26 cellular contexts compared by ENCODE assay signal in genomic region chr17:5540321-5540720, GRCh38.
"Had no signal": no experiment of that assay in that cellular context is flagged by ENCODE, and none has a peak within 500 bp of the region (broad histone marks: within the 10 kb centered on the region; RNA-seq: fewer than 3 reads in every experiment).

No MANE protein-coding gene starts in this region.

- DNase-seq: colonic mucosa; effector CD8-positive, alpha-beta T cell; endodermal cell; esophagus squamous epithelium; hypothalamus; immature natural killer cell; islet precursor cell; kidney glomerular epithelial cell; left colon; left ventricle myocardium inferior; mammary epithelial cell; mesendoderm; natural killer cell; occipital lobe; pancreas; right lobe of liver; stimulated activated CD4-positive, alpha-beta T cell treated with anti-CD3 and anti-CD28 coated beads, Interleukin-12 subunit alpha, Interleukin-12 subunit beta, amount 100 ng/mL, for 4 hours; stimulated activated CD4-positive, alpha-beta T cell treated with anti-CD3 and anti-CD28 coated beads, Interleukin-2, amount 100 ng/mL, for 24 hours; stimulated activated CD4-positive, alpha-beta T cell treated with anti-CD3 and anti-CD28 coated beads, Interleukin-4, amount 100 ng/mL, for 24 hours; stimulated activated naive CD8-positive, alpha-beta T cell treated with anti-CD3 and anti-CD28 coated beads, Interleukin-15, Interleukin-2, amounts not matched to agents 100 U/mL and 50 U/mL, for 24 hours; substantia nigra; testis; tibial artery had no signal

- ATAC-seq: left colon; natural killer cell; pancreas; right lobe of liver; stimulated activated effector memory CD8-positive, alpha-beta T cell treated with anti-CD3 and anti-CD28 coated beads, Interleukin-12 subunit alpha, Interleukin-12 subunit beta, amount 100 ng/mL, for 72 hours; stimulated activated naive CD8-positive, alpha-beta T cell treated with anti-CD3 and anti-CD28 coated beads, Interleukin-15, Interleukin-2, amounts not matched to agents 100 U/mL and 50 U/mL, for 24 hours had no signal

- H3K9me3 Mint-ChIP-seq: dendritic cell treated with granulocyte-macrophage colony-stimulating factor and Interleukin-4, amounts not matched to agents 40 ng/mL and 50 ng/mL, for 4 days; endodermal cell; immature natural killer cell; natural killer cell; stimulated activated effector memory CD8-positive, alpha-beta T cell treated with anti-CD3 and anti-CD28 coated beads, Interleukin-12 subunit alpha, Interleukin-12 subunit beta, amount 100 ng/mL, for 72 hours; type B pancreatic cell had no signal

- H3K27me3 Mint-ChIP-seq: dendritic cell treated with granulocyte-macrophage colony-stimulating factor and Interleukin-4, amounts not matched to agents 40 ng/mL and 50 ng/mL, for 4 days had no signal

- H3K4me1 Mint-ChIP-seq: immature natural killer cell; stimulated activated effector memory CD8-positive, alpha-beta T cell treated with anti-CD3 and anti-CD28 coated beads, Interleukin-12 subunit alpha, Interleukin-12 subunit beta, amount 100 ng/mL, for 72 hours had no signal

- H3K4me3 Mint-ChIP-seq: dendritic cell treated with granulocyte-macrophage colony-stimulating factor and Interleukin-4, amounts not matched to agents 40 ng/mL and 50 ng/mL, for 4 days; endodermal cell; immature natural killer cell; natural killer cell; stimulated activated effector memory CD8-positive, alpha-beta T cell treated with anti-CD3 and anti-CD28 coated beads, Interleukin-12 subunit alpha, Interleukin-12 subunit beta, amount 100 ng/mL, for 72 hours; type B pancreatic cell had no signal

- H3K27ac Mint-ChIP-seq: dendritic cell treated with granulocyte-macrophage colony-stimulating factor and Interleukin-4, amounts not matched to agents 40 ng/mL and 50 ng/mL, for 4 days; endodermal cell; stimulated activated effector memory CD8-positive, alpha-beta T cell treated with anti-CD3 and anti-CD28 coated beads, Interleukin-12 subunit alpha, Interleukin-12 subunit beta, amount 100 ng/mL, for 72 hours; type B pancreatic cell had no signal

- H3K36me3 Mint-ChIP-seq: type B pancreatic cell had no signal
